ENCODE assay signal across 22 cellular contexts in genomic region chr4:86233090-86233489, GRCh38.
"Had no signal": no experiment of that assay in that cellular context is flagged by ENCODE, and none has a peak within 500 bp of the region (broad histone marks: within the 10 kb centered on the region; RNA-seq: fewer than 3 reads in every experiment).

No MANE protein-coding gene starts in this region.

- H3K27me3 Mint-ChIP-seq: effector memory CD8-positive, alpha-beta T cell; naive thymus-derived CD4-positive, alpha-beta T cell had no signal

- H3K36me3 Mint-ChIP-seq: activated naive CD4-positive, alpha-beta T cell treated with anti-CD3 and anti-CD28 coated beads, Interleukin-2, amount 50 U/mL, for 72 hours; immature natural killer cell; naive thymus-derived CD4-positive, alpha-beta T cell had no signal

- H3K9me3 ChIP-seq: colonic mucosa, suprapubic skin had no signal

- H3K4me1 ChIP-seq: colonic mucosa, esophagus muscularis mucosa, foreskin keratinocyte, heart left ventricle, right atrium auricular region, spleen, suprapubic skin, tibial nerve had no signal

- H3K4me3 ChIP-seq: colonic mucosa, esophagus muscularis mucosa, heart left ventricle, right atrium auricular region, spleen, suprapubic skin, tibial nerve had no signal

- DNase-seq: activated CD4-positive, alpha-beta T cell treated with anti-CD3 and anti-CD28 coated beads for 4 hours; activated CD4-positive, alpha-beta T cell treated with anti-CD3 and anti-CD28 coated beads, Interleukin-2, amount 50 U/mL, for 4 hours; activated CD4-positive, CD25-positive, alpha-beta regulatory T cell; activated naive CD4-positive, alpha-beta T cell; activated T-cell treated with anti-CD3 and anti-CD28 coated beads for 4 hours; activated T-cell treated with anti-CD3 and anti-CD28 coated beads, Interleukin-2, amount 50 U/mL, for 72 hours; colonic mucosa; effector memory CD8-positive, alpha-beta T cell; heart left ventricle; hypothalamus; immature natural killer cell; naive thymus-derived CD4-positive, alpha-beta T cell; nucleus accumbens; spleen; stimulated activated naive CD4-positive, alpha-beta T cell; T-helper 2 cell had no signal

- H3K27me3 ChIP-seq: colonic mucosa, esophagus muscularis mucosa, foreskin keratinocyte, heart left ventricle, right atrium auricular region, spleen, suprapubic skin, tibial nerve had no signal

- H3K36me3 ChIP-seq: colonic mucosa, esophagus muscularis mucosa, heart left ventricle, right atrium auricular region, spleen, suprapubic skin, tibial nerve had no signal

- H3K27ac ChIP-seq: colonic mucosa, esophagus muscularis mucosa, foreskin keratinocyte, heart left ventricle, right atrium auricular region, spleen, suprapubic skin, tibial nerve had no signal

- ATAC-seq: activated naive CD4-positive, alpha-beta T cell treated with anti-CD3 and anti-CD28 coated beads, Interleukin-2, amount 50 U/mL, for 72 hours; activated T-cell treated with anti-CD3 and anti-CD28 coated beads, Interleukin-2, amount 50 U/mL, for 72 hours; effector memory CD8-positive, alpha-beta T cell; heart left ventricle; naive thymus-derived CD4-positive, alpha-beta T cell had no signal

- H3K27ac Mint-ChIP-seq: activated naive CD4-positive, alpha-beta T cell treated with anti-CD3 and anti-CD28 coated beads, Interleukin-2, amount 50 U/mL, for 72 hours; activated T-cell treated with anti-CD3 and anti-CD28 coated beads, Interleukin-2, amount 50 U/mL, for 72 hours; effector memory CD8-positive, alpha-beta T cell; immature natural killer cell; naive thymus-derived CD4-positive, alpha-beta T cell had no signal

- H3K4me3 Mint-ChIP-seq: activated T-cell treated with anti-CD3 and anti-CD28 coated beads, Interleukin-2, amount 50 U/mL, for 72 hours; effector memory CD8-positive, alpha-beta T cell; immature natural killer cell; naive thymus-derived CD4-positive, alpha-beta T cell had no signal

- H3K4me1 Mint-ChIP-seq: immature natural killer cell; naive thymus-derived CD4-positive, alpha-beta T cell had no signal
